1 cellular context compared by ENCODE assay signal in the genomic region with DNA sequence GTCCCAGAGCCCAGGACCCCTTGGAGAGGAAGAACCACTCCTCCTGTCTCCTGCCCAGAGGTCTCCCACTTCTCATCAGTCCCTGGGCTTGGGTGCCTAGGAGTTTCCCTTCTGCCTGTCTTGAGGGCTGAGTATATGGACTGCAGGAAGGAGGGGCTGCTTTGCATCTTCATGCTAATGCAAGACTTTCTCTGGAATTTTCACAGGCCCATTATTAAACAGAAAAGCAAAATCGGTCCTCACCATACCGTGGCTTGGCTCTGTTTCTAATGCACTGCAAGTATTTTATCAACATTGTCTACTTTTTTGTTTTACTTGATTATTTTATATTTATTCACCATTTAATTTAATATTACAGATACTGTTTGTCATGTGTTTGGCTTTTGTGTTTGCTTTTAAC.
TF ChIP-seq lines count a peak whose summit lies in the region.

No MANE protein-coding gene starts in this region.

TF ChIP-seq in GM12878, 131 proteins besides CTCF, POLR2A, EP300 and RAD21:
- no peak for TF ChIP-seq DPF2 (IDR thresholded peaks at IDR 0.05)
- TF ChIP-seq SMC3 (IDR thresholded peaks at IDR 0.05; ENCODE audit: borderline replicate concordance, low read length) = 0 out of 2 replicates have a peak, but pooled peaks have one; percentile 8
